ENCODE assay signal across 8 cellular contexts in genomic region chr17:61412860-61413653, GRCh38. TPM values are rescaled to one million over a fixed set of nuclear protein-coding genes. Genes with fewer than 3 reads are reported as not detected.
DNase-seq lines count a peak whose midpoint lies in the region; ATAC-seq and TF ChIP-seq lines count a peak whose summit lies in the region.

No MANE protein-coding gene starts in this region.

- no peak for DNase-seq in activated naive CD8-positive, alpha-beta T cell treated with anti-CD3 and anti-CD28 coated beads, Interleukin-2, amount 50 U/mL, for 24 hours
- DNase-seq in adipocyte (ENCODE audit: low read depth) (peak; percentile 52), left lobe of liver (ENCODE audit: low spot score) (peak; percentile 44), thyroid gland (no peak), AG20443 (ENCODE audit: low spot score) (no peak), HPDE6-E6E7 (ENCODE audit: extremely low spot score) (no peak), cerebellum (ENCODE audit: low spot score) (no peak)

- no peak for ATAC-seq in activated naive CD8-positive, alpha-beta T cell treated with anti-CD3 and anti-CD28 coated beads, Interleukin-2, amount 50 U/mL, for 24 hours
- no peak for ATAC-seq in left lobe of liver

- H3K9me3 Mint-ChIP-seq in activated naive CD8-positive, alpha-beta T cell (ENCODE audit: low read depth), result no peaks in the 10 kb centered on the region
- no peaks in the 10 kb centered on the region for H3K9me3 Mint-ChIP-seq in activated naive CD8-positive, alpha-beta T cell treated with anti-CD3 and anti-CD28 coated beads, Interleukin-2, amount 50 U/mL, for 24 hours

- H3K9ac ChIP-seq in adipocyte (ENCODE audit: low read length), result peak overlapping the region; percentile 89

- TF ChIP-seq CTCF in thyroid gland (IDR thresholded peaks at IDR 0.05), result no peak

- H3K4me3 Mint-ChIP-seq in activated naive CD8-positive, alpha-beta T cell, result peak overlapping the region; percentile 69
- no peak overlapping the region for H3K4me3 Mint-ChIP-seq in activated naive CD8-positive, alpha-beta T cell treated with anti-CD3 and anti-CD28 coated beads, Interleukin-2, amount 50 U/mL, for 24 hours

- WGBS in thyroid gland, 2 donors, result 28 to 33% methylated on average over 11 to 12 of the region's 38 CpGs

- H3K4me3 ChIP-seq in adipocyte (ENCODE audit: low read length) (peak overlapping the region; percentile 84), thyroid gland (replicated peaks in 1 of 3) (peak overlapping the region in 2 of 3 donors; percentile 50 to 71)

- H3K4me1 ChIP-seq in adipocyte (ENCODE audit: control insufficient read depth, insufficient read depth, low read length), result peaks cover 34% of the 10 kb centered on the region
- peaks cover 12 to 61% of the 10 kb centered on the region in 2 donors for H3K4me1 ChIP-seq in thyroid gland

- H3K4me1 Mint-ChIP-seq in activated naive CD8-positive, alpha-beta T cell (ENCODE audit: low read depth), result peaks cover 16% of the 10 kb centered on the region
- peaks cover 16% of the 10 kb centered on the region for H3K4me1 Mint-ChIP-seq in activated naive CD8-positive, alpha-beta T cell treated with anti-CD3 and anti-CD28 coated beads, Interleukin-2, amount 50 U/mL, for 24 hours

- peak overlapping the region; percentile 88 to 92 (median 92) for H3K27ac ChIP-seq in thyroid gland

- H3K27me3 Mint-ChIP-seq in activated naive CD8-positive, alpha-beta T cell, result peaks cover 19% of the 10 kb centered on the region
- H3K27me3 Mint-ChIP-seq in activated naive CD8-positive, alpha-beta T cell treated with anti-CD3 and anti-CD28 coated beads, Interleukin-2, amount 50 U/mL, for 24 hours, result peaks cover 43% of the 10 kb centered on the region

- no peak overlapping the region for H3K27ac Mint-ChIP-seq in activated naive CD8-positive, alpha-beta T cell
- no peak overlapping the region for H3K27ac Mint-ChIP-seq in activated naive CD8-positive, alpha-beta T cell treated with anti-CD3 and anti-CD28 coated beads, Interleukin-2, amount 50 U/mL, for 24 hours

- H3K9me3 ChIP-seq in adipocyte (ENCODE audit: control insufficient read depth, low read length), result no peaks in the 10 kb centered on the region
- H3K9me3 ChIP-seq in thyroid gland, result no peaks in the 10 kb centered on the region

- H3K27me3 ChIP-seq in adipocyte (replicated peaks; ENCODE audit: control insufficient read depth, insufficient read depth, low read length) (no peaks in the 10 kb centered on the region), thyroid gland (no peaks in the 10 kb centered on the region)

- intact Hi-C loops in thyroid gland (cut with DNase I), result loop anchor here (10.0 kb wide), 2 partner anchors 422 to 652 kb away; partner anchors contain the start of gene MED13

- peaks cover 6% of the 10 kb centered on the region for H3K36me3 ChIP-seq in adipocyte (ENCODE audit: control insufficient read depth, insufficient read depth, low read length, severe bottlenecking)
- H3K36me3 ChIP-seq in thyroid gland, result no peaks in the 10 kb centered on the region

- no peak for TF ChIP-seq POLR2A in thyroid gland (IDR thresholded peaks at IDR 0.05)

- H3K36me3 Mint-ChIP-seq in activated naive CD8-positive, alpha-beta T cell, result no peaks in the 10 kb centered on the region
- H3K36me3 Mint-ChIP-seq in activated naive CD8-positive, alpha-beta T cell treated with anti-CD3 and anti-CD28 coated beads, Interleukin-2, amount 50 U/mL, for 24 hours (ENCODE audit: low read depth), result no peaks in the 10 kb centered on the region

RNA-seq across cellular contexts. Expression of gene TBX2, which starts 13.4 kb away (rescaled TPM):
- total RNA-seq in left lobe of liver (7.4 TPM), thyroid gland (10 to 100 TPM in 2 of 4 donors, 1 to 10 TPM in 2; 5.3 to 20.2 (median 11.0) TPM), cerebellum (1.3 TPM)

RNA-seq across cellular contexts. Expression of gene TBX4, which starts 39.2 kb away (rescaled TPM):
- total RNA-seq in left lobe of liver, result not detected
- total RNA-seq in thyroid gland, result under 1 TPM in 1 of 4 donors, not detected in 3; 0.54 TPM
- not detected for total RNA-seq in cerebellum

Comparison
In these comparisons a context has a peak if more than half of its experiments do, and no peak if none do; other contexts are left out.
1. DNase-seq: peak in adipocyte (single experiment) and left lobe of liver (single experiment); none in activated naive CD8-positive, alpha-beta T cell treated with anti-CD3 and anti-CD28 coated beads, Interleukin-2, amount 50 U/mL, for 24 hours (single experiment), thyroid gland (0 of 2), AG20443 (single experiment), HPDE6-E6E7 (single experiment) and cerebellum (single experiment).